In the genomic region with DNA sequence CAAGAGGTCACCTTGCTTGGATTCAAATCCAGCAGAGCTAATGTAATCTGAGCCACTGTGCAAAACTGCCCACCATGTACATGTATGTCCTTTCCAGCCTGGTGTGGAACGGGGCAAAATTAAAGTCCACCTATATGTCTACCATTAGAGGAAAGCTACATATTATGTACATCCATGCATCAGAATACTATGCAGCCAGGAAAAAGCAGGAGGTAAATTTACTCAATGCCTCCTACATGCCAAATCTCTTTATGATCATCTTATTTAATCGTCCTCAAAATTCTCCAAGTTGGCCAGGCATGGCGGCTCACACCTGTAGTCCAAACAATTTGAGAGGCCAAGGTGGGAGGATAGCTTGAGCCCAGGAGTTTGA, we compare ENCODE assay signal across 1 cellular context.
TF ChIP-seq lines count a peak whose summit lies in the region.

No MANE protein-coding gene starts in this region.

TF ChIP-seq in H1, 55 proteins besides CTCF, POLR2A, EP300 and RAD21:
- TF ChIP-seq SRF (IDR thresholded peaks at IDR 0.05; ENCODE audit: low read depth, low read length): no peak
- peak; percentile 51; the same call in 1 of the 2 replicates for TF ChIP-seq KDM1A (IDR thresholded peaks at IDR 0.05; ENCODE audit: borderline replicate concordance, low read length)
- TF ChIP-seq SAP30 (IDR thresholded peaks at IDR 0.05; ENCODE audit: insufficient read depth, insufficient replicate concordance, low read length): no peak
TF ChIP-seq in H1: peak in this region for 1.
